ENCODE assay signal across 8 cellular contexts in the genomic region with DNA sequence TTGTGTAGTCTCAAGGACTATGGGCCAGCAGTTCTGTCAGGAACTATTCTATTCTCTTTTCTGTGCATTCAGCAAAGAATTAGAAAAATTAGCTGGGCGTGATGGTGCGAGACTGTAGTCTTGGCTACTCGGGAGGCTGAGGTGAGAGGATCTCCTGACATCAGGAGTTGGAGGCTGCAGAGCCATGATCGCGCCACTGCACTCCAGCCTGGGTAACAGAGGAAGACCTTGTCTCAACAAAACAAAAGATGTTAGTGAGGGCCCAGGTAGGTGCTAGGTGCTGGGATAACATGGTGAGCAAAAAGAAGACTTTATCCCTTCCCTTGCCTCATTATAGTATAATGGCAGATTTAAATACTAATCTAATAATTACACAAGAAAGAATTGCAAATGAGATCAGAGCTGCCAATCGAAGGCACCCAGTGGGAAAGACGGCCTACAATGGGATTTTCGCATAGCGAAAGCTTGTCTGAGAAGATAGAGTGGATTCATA. TPM values are rescaled to one million over a fixed set of nuclear protein-coding genes. Genes with fewer than 3 reads are reported as not detected.
DNase-seq lines count a peak whose midpoint lies in the region; ATAC-seq and TF ChIP-seq lines count a peak whose summit lies in the region.

No MANE protein-coding gene starts in this region.

- H3K27me3 ChIP-seq in Caco-2 (replicated peaks; ENCODE audit: control insufficient read depth, insufficient read depth, low read length), result no peaks in the 10 kb centered on the region

- POLR2A ChIA-PET in Caco-2 (lab: Charles Lee) (interaction anchor here (2.0 kb wide), 1 partner anchor 64 kb away, joined by 4 read pairs; the partner anchor contains the start of gene GCFC2), HEK293 (lab: Yijun Ruan, JAX) (no interaction called here)
- POLR2A ChIA-PET in activated naive CD8-positive, alpha-beta T cell treated with anti-CD3 and anti-CD28 coated beads, Interleukin-2, amount 10 ng/mL, durations not matched to agents 7 days and 5 days (lab: Charles Lee), result interaction anchor here (1.0 to 3.2 kb wide), 2 partner anchors 9 to 65 kb away, joined by 5 to 26 read pairs; partner anchors contain the start of gene GCFC2

- H3K9me3 ChIP-seq in Caco-2 (no peaks in the 10 kb centered on the region), HEK293 (ENCODE audit: control insufficient read depth, insufficient read depth, low read depth, low read length) (no peaks in the 10 kb centered on the region)

- ATAC-seq in activated naive CD8-positive, alpha-beta T cell treated with anti-CD3 and anti-CD28 coated beads, Interleukin-2, amount 10 ng/mL, durations not matched to agents 7 days and 5 days (ENCODE audit: low read depth), result peak; percentile 8
- peak; percentile 22 for ATAC-seq in left lobe of liver
- ATAC-seq in HG02678 (IDR thresholded peaks at IDR 0.05; ENCODE audit: unreplicated experiment), result no peak

- peaks cover 4% of the 10 kb centered on the region; the same call in 1 of the 2 replicates for H3K4me1 ChIP-seq in Caco-2
- no peaks in the 10 kb centered on the region for H3K4me1 ChIP-seq in HEK293 (ENCODE audit: control insufficient read depth, insufficient read depth, low read length)

- TF ChIP-seq CTCF in Caco-2 (IDR thresholded peaks at IDR 0.05; ENCODE audit: insufficient read depth in 1 of 2, low read depth in 1 of 2, low read length in 1 of 2, severe bottlenecking in 1 of 2, unreplicated experiment in 1 of 2) (no peak), HEK293 (tag by site-specific recombination; IDR thresholded peaks at IDR 0.05) (no peak), type B pancreatic cell (conservative IDR thresholded peaks at IDR 0.05) (no peak)

- H3K36me3 ChIP-seq in Caco-2 (ENCODE audit: control insufficient read depth, insufficient read depth, low read length), result peaks cover 3% of the 10 kb centered on the region; the same call in 1 of the 2 replicates
- peaks cover 22 to 30% of the 10 kb centered on the region in 2 experiments for H3K36me3 ChIP-seq in HEK293 (ENCODE audit: control insufficient read depth in 2 of 2, insufficient read depth in 1 of 2, low read length in 2 of 2)

- peak overlapping the region; percentile 71; the same call in 1 of the 2 replicates for H3K27ac ChIP-seq in HEK293 (ENCODE audit: extremely low read depth, low read depth, low read length)

- H3K4me1 Mint-ChIP-seq in Caco-2 (ENCODE audit: low read depth, unreplicated experiment), result peaks cover 6% of the 10 kb centered on the region
- H3K4me1 Mint-ChIP-seq in activated naive CD8-positive, alpha-beta T cell treated with anti-CD3 and anti-CD28 coated beads, Interleukin-2, amount 10 ng/mL, durations not matched to agents 7 days and 5 days, result peaks cover 19% of the 10 kb centered on the region
- H3K4me1 Mint-ChIP-seq in type B pancreatic cell (ENCODE audit: unreplicated experiment), result peaks cover 5% of the 10 kb centered on the region

- DNase-seq in Caco-2, result no peak
- DNase-seq in activated naive CD8-positive, alpha-beta T cell treated with anti-CD3 and anti-CD28 coated beads, Interleukin-2, amount 10 ng/mL, durations not matched to agents 7 days and 5 days, result no peak
- no peak for DNase-seq in left lobe of liver (ENCODE audit: low spot score)
- DNase-seq in type B pancreatic cell (ENCODE audit: extremely low spot score, unreplicated experiment), result no peak
- DNase-seq in midbrain (lab: John Stamatoyannopoulos, UW), result no peak
- no peak for DNase-seq in GM19238 (ENCODE audit: insufficient read length, low spot score)

- intact Hi-C loops in Caco-2 (cut with micrococcal nuclease; ENCODE audit: unreplicated experiment), result loop anchor here (2.0 kb wide), 1 partner anchor 65 kb away; the partner anchor contains the start of gene GCFC2

- H3K9me3 Mint-ChIP-seq in Caco-2 (ENCODE audit: unreplicated experiment) (no peaks in the 10 kb centered on the region), type B pancreatic cell (no peaks in the 10 kb centered on the region)
- no peaks in the 10 kb centered on the region for H3K9me3 Mint-ChIP-seq in activated naive CD8-positive, alpha-beta T cell treated with anti-CD3 and anti-CD28 coated beads, Interleukin-2, amount 10 ng/mL, durations not matched to agents 7 days and 5 days

- TSS peak; percentile 43 for BruUV-seq in Caco-2 (replicated peaks; lab: Mats Ljungman, UMichigan)

- no peaks in the 10 kb centered on the region for H3K27me3 Mint-ChIP-seq in Caco-2 (ENCODE audit: insufficient read depth, unreplicated experiment)
- H3K27me3 Mint-ChIP-seq in activated naive CD8-positive, alpha-beta T cell treated with anti-CD3 and anti-CD28 coated beads, Interleukin-2, amount 10 ng/mL, durations not matched to agents 7 days and 5 days, result no peaks in the 10 kb centered on the region
- H3K27me3 Mint-ChIP-seq in type B pancreatic cell, result no peaks in the 10 kb centered on the region

- H3K36me3 Mint-ChIP-seq in Caco-2 (ENCODE audit: insufficient read depth, unreplicated experiment) (peaks cover 26% of the 10 kb centered on the region), type B pancreatic cell (peaks cover 21% of the 10 kb centered on the region)
- peaks cover 14% of the 10 kb centered on the region for H3K36me3 Mint-ChIP-seq in activated naive CD8-positive, alpha-beta T cell treated with anti-CD3 and anti-CD28 coated beads, Interleukin-2, amount 10 ng/mL, durations not matched to agents 7 days and 5 days

- peak overlapping the region; percentile 86 for H3K27ac Mint-ChIP-seq in Caco-2 (ENCODE audit: unreplicated experiment)
- H3K27ac Mint-ChIP-seq in activated naive CD8-positive, alpha-beta T cell treated with anti-CD3 and anti-CD28 coated beads, Interleukin-2, amount 10 ng/mL, durations not matched to agents 7 days and 5 days, result peak overlapping the region; percentile 93
- H3K27ac Mint-ChIP-seq in type B pancreatic cell, result peak overlapping the region; percentile 94

- H3K4me3 ChIP-seq in Caco-2 (ENCODE audit: low read depth, low read length) (peak overlapping the region; percentile 83), HEK293 (ENCODE audit: low read depth, low read length) (peak overlapping the region; percentile 90)

- H3K4me3 Mint-ChIP-seq in Caco-2 (ENCODE audit: unreplicated experiment) (peak overlapping the region; percentile 76), type B pancreatic cell (peak overlapping the region; percentile 96)
- H3K4me3 Mint-ChIP-seq in activated naive CD8-positive, alpha-beta T cell treated with anti-CD3 and anti-CD28 coated beads, Interleukin-2, amount 10 ng/mL, durations not matched to agents 7 days and 5 days, result peak overlapping the region; percentile 89

- CTCF ChIA-PET in Caco-2 (lab: Charles Lee), result interaction anchor here (0.6 to 1.1 kb wide), 3 partner anchors 18 to 944 kb away, joined by 4 to 7 read pairs (median 5); no protein-coding TSS in a partner anchor
- CTCF ChIA-PET in HEK293 (lab: Yijun Ruan, JAX), result interaction anchor here (2.1 kb wide), 1 partner anchor 31 kb away, joined by 8 read pairs; no protein-coding TSS in a partner anchor

TF ChIP-seq in HEK293, 187 proteins besides CTCF, POLR2A, EP300 and RAD21 (continues in another document):
- TF ChIP-seq ZNF600 (tag by site-specific recombination; IDR thresholded peaks at IDR 0.05), result no peak
- no peak for TF ChIP-seq PRDM4 (tag by site-specific recombination; IDR thresholded peaks at IDR 0.05)
- no peak for TF ChIP-seq KLF1 (tag by site-specific recombination; IDR thresholded peaks at IDR 0.05)
- no peak for TF ChIP-seq HOXA7 (CRISPR knock-in tag; IDR thresholded peaks at IDR 0.05; ENCODE audit: borderline replicate concordance)
- TF ChIP-seq PATZ1 (tag by site-specific recombination; IDR thresholded peaks at IDR 0.05), result no peak

RNA-seq across cellular contexts. Expression of gene MRPL19, which starts 0.4 kb away (rescaled TPM):
- total RNA-seq in Caco-2 (2022), result 57.8 and 64.8 TPM in 2 replicates
- 10 to 100 TPM; 34.0 to 37.1 TPM for total RNA-seq in activated naive CD8-positive, alpha-beta T cell treated with anti-CD3 and anti-CD28 coated beads, Interleukin-2, amount 10 ng/mL, durations not matched to agents 7 days and 5 days
- total RNA-seq in left lobe of liver, result 45.2 TPM
- 47.8 and 55.8 TPM in 2 replicates for total RNA-seq in type B pancreatic cell (ENCODE audit: low replicate concordance)
